8 cellular contexts compared by ENCODE assay signal in genomic region chr3:197520311-197521276, GRCh38. TPM values are rescaled to one million over a fixed set of nuclear protein-coding genes. Genes with fewer than 3 reads are reported as not detected.
DNase-seq lines count a peak whose midpoint lies in the region; ATAC-seq and TF ChIP-seq lines count a peak whose summit lies in the region.

No MANE protein-coding gene starts in this region.

- H3K4me3 Mint-ChIP-seq in WTC11 = peak overlapping the region; percentile 10; the same call in 1 of the 2 replicates
- H3K4me3 Mint-ChIP-seq in stimulated activated memory B cell treated with anti-CD40 and anti-IgM and Interleukin-4, amounts not matched to agents 10 μg/mL and 1 μg/mL and 100 μg/mL, for 72 hours = no peak overlapping the region
- no peak overlapping the region for H3K4me3 Mint-ChIP-seq in CD8-positive, alpha-beta T cell
- no peak overlapping the region for H3K4me3 Mint-ChIP-seq in activated CD4-positive, alpha-beta memory T cell treated with anti-CD3 and anti-CD28 coated beads for 36 hours

- H3K4me1 ChIP-seq in CD8-positive, alpha-beta T cell (ENCODE audit: insufficient read depth, low read length) = peaks cover 9% of the 10 kb centered on the region

- 0 out of 2 replicates have a peak, but pooled peaks cover 3% of the 10 kb centered on the region for H3K9me3 Mint-ChIP-seq in WTC11
- H3K9me3 Mint-ChIP-seq in stimulated activated memory B cell treated with anti-CD40 and anti-IgM and Interleukin-4, amounts not matched to agents 10 μg/mL and 1 μg/mL and 100 μg/mL, for 72 hours = no peaks in the 10 kb centered on the region
- no peaks in the 10 kb centered on the region for H3K9me3 Mint-ChIP-seq in CD8-positive, alpha-beta T cell
- H3K9me3 Mint-ChIP-seq in activated CD4-positive, alpha-beta memory T cell treated with anti-CD3 and anti-CD28 coated beads for 36 hours = no peaks in the 10 kb centered on the region

- H3K36me3 ChIP-seq in CD8-positive, alpha-beta T cell (ENCODE audit: insufficient read depth, low read length) = no peaks in the 10 kb centered on the region

- intact Hi-C loops in CD8-positive, alpha-beta T cell (cut with DNase I, micrococcal nuclease) = no loop called here
- intact Hi-C loops in activated CD4-positive, alpha-beta memory T cell treated with anti-CD3 and anti-CD28 coated beads for 36 hours (cut with micrococcal nuclease) = no loop called here

- H3K27me3 Mint-ChIP-seq in WTC11 (ENCODE audit: low read depth) = no peaks in the 10 kb centered on the region
- H3K27me3 Mint-ChIP-seq in stimulated activated memory B cell treated with anti-CD40 and anti-IgM and Interleukin-4, amounts not matched to agents 10 μg/mL and 1 μg/mL and 100 μg/mL, for 72 hours = no peaks in the 10 kb centered on the region
- H3K27me3 Mint-ChIP-seq in CD8-positive, alpha-beta T cell (ENCODE audit: low read depth) = no peaks in the 10 kb centered on the region
- H3K27me3 Mint-ChIP-seq in activated CD4-positive, alpha-beta memory T cell treated with anti-CD3 and anti-CD28 coated beads for 36 hours = no peaks in the 10 kb centered on the region

- peak overlapping the region; percentile 23; the same call in 1 of the 2 replicates for H3K27ac Mint-ChIP-seq in WTC11
- no peak overlapping the region for H3K27ac Mint-ChIP-seq in stimulated activated memory B cell treated with anti-CD40 and anti-IgM and Interleukin-4, amounts not matched to agents 10 μg/mL and 1 μg/mL and 100 μg/mL, for 72 hours
- no peak overlapping the region for H3K27ac Mint-ChIP-seq in CD8-positive, alpha-beta T cell
- no peak overlapping the region for H3K27ac Mint-ChIP-seq in activated CD4-positive, alpha-beta memory T cell treated with anti-CD3 and anti-CD28 coated beads for 36 hours

- H3K36me3 Mint-ChIP-seq in WTC11 = peaks cover 4% of the 10 kb centered on the region
- H3K36me3 Mint-ChIP-seq in stimulated activated memory B cell treated with anti-CD40 and anti-IgM and Interleukin-4, amounts not matched to agents 10 μg/mL and 1 μg/mL and 100 μg/mL, for 72 hours = peaks cover 32% of the 10 kb centered on the region
- H3K36me3 Mint-ChIP-seq in CD8-positive, alpha-beta T cell = peaks cover 60% of the 10 kb centered on the region
- H3K36me3 Mint-ChIP-seq in activated CD4-positive, alpha-beta memory T cell treated with anti-CD3 and anti-CD28 coated beads for 36 hours = peaks cover 34% of the 10 kb centered on the region

- H3K27me3 ChIP-seq in CD8-positive, alpha-beta T cell (ENCODE audit: insufficient read depth, low read length) = no peaks in the 10 kb centered on the region

- peaks cover 45% of the 10 kb centered on the region for H3K4me1 Mint-ChIP-seq in WTC11
- H3K4me1 Mint-ChIP-seq in stimulated activated memory B cell treated with anti-CD40 and anti-IgM and Interleukin-4, amounts not matched to agents 10 μg/mL and 1 μg/mL and 100 μg/mL, for 72 hours = peaks cover 16% of the 10 kb centered on the region
- H3K4me1 Mint-ChIP-seq in CD8-positive, alpha-beta T cell (ENCODE audit: low read depth) = peaks cover 9% of the 10 kb centered on the region
- peaks cover 12% of the 10 kb centered on the region for H3K4me1 Mint-ChIP-seq in activated CD4-positive, alpha-beta memory T cell treated with anti-CD3 and anti-CD28 coated beads for 36 hours (ENCODE audit: low read depth)

- no peak overlapping the region for H3K27ac ChIP-seq in CD8-positive, alpha-beta T cell (ENCODE audit: low read depth, low read length)

- ATAC-seq in WTC11 (peak; percentile 80), HG03139 (IDR thresholded peaks at IDR 0.05; ENCODE audit: unreplicated experiment) (no peak)
- peak; percentile 6 for ATAC-seq in stimulated activated memory B cell treated with anti-CD40 and anti-IgM and Interleukin-4, amounts not matched to agents 10 μg/mL and 1 μg/mL and 100 μg/mL, for 72 hours
- ATAC-seq in CD8-positive, alpha-beta T cell = no peak

- no peaks in the 10 kb centered on the region for H3K9me3 ChIP-seq in CD8-positive, alpha-beta T cell (ENCODE audit: low read length)

- POLR2A ChIA-PET in WTC11 (lab: Charles Lee) = interaction anchor here (0.6 to 1.2 kb wide), 3 partner anchors 10 to 337 kb away, joined by 3 to 6 read pairs (median 4); no protein-coding TSS in a partner anchor
- POLR2A ChIA-PET in CD8-positive, alpha-beta T cell (lab: Charles Lee) = no interaction called here
- POLR2A ChIA-PET in activated CD4-positive, alpha-beta memory T cell treated with anti-CD3 and anti-CD28 coated beads for 36 hours (lab: Charles Lee) = no interaction called here

- DNase-seq in NCI-H1417 (lab: John Stamatoyannopoulos, UW) = peak; percentile 62 to 85 (median 85)
- no peak for DNase-seq in NCI-H1417 treated with DMSO at 0.1 percent for 48 hours (lab: John Stamatoyannopoulos, UW)
- DNase-seq in WTC11 (ENCODE audit: low spot score) = peak; percentile 44
- DNase-seq in islet precursor cell = peak; percentile 97
- DNase-seq in CD8-positive, alpha-beta T cell = no peak
- no peak for DNase-seq in activated CD4-positive, alpha-beta memory T cell treated with anti-CD3 and anti-CD28 coated beads for 36 hours

- CTCF ChIA-PET in WTC11 (lab: Charles Lee) = interaction anchor here (0.7 to 1.4 kb wide), 14 partner anchors 9 to 578 kb away, joined by 3 to 10 read pairs (median 4); partner anchors contain the start of genes DLG1 and NCBP2
- CTCF ChIA-PET in CD8-positive, alpha-beta T cell (lab: Charles Lee) = interaction anchor here (1.1 kb wide), 1 partner anchor 11 kb away, joined by 7 read pairs; no protein-coding TSS in a partner anchor
- CTCF ChIA-PET in activated CD4-positive, alpha-beta memory T cell treated with anti-CD3 and anti-CD28 coated beads for 36 hours (lab: Charles Lee) = interaction anchor here (0.8 kb wide), 1 partner anchor 9 kb away, joined by 3 read pairs; no protein-coding TSS in a partner anchor

- no peak for TF ChIP-seq CTCF in WTC11 (IDR thresholded peaks at IDR 0.05)
- TF ChIP-seq CTCF in CD8-positive, alpha-beta T cell (IDR thresholded peaks at IDR 0.05) = no peak

- H3K4me3 ChIP-seq in CD8-positive, alpha-beta T cell (ENCODE audit: low read depth, low read length) = no peak overlapping the region

TF ChIP-seq in WTC11, 78 proteins besides CTCF, POLR2A, EP300 and RAD21 (continues in another document):
- TF ChIP-seq NR1H2 (CRISPR knock-in tag; IDR thresholded peaks at IDR 0.05) = no peak
- 0 out of 2 replicates have a peak, but pooled peaks have one; percentile 24 for TF ChIP-seq ETV6 (CRISPR knock-in tag; IDR thresholded peaks at IDR 0.05)
- no peak for TF ChIP-seq MXD4 (CRISPR knock-in tag; IDR thresholded peaks at IDR 0.05; ENCODE audit: borderline replicate concordance)
- 0 out of 2 replicates have a peak, but pooled peaks have one; percentile 18 for TF ChIP-seq HMGXB4 (CRISPR knock-in tag; IDR thresholded peaks at IDR 0.05)
- TF ChIP-seq ZNF532 (CRISPR knock-in tag; IDR thresholded peaks at IDR 0.05; ENCODE audit: borderline replicate concordance) = no peak
- TF ChIP-seq GABPB1 (CRISPR knock-in tag; IDR thresholded peaks at IDR 0.05) = peak; percentile 33; the same call in 1 of the 2 replicates
- no peak for TF ChIP-seq TCF7 (CRISPR knock-in tag; IDR thresholded peaks at IDR 0.05; ENCODE audit: low read depth)

RNA-seq across cellular contexts. Expression of gene BDH1, which starts 35.2 kb away (rescaled TPM):
- total RNA-seq in WTC11 (2021) = 26.8 to 32.5 TPM (median 29.9 TPM) in 3 replicates
- 10 to 100 TPM; 13.6 to 14.0 TPM for total RNA-seq in CD8-positive, alpha-beta T cell
- total RNA-seq in activated CD4-positive, alpha-beta memory T cell treated with anti-CD3 and anti-CD28 coated beads for 36 hours = 10 to 100 TPM; 86.6 to 90.5 TPM

Comparison
In these comparisons a context has a peak if more than half of its experiments do, and no peak if none do; other contexts are left out.
1. DNase-seq: peak in NCI-H1417 (3 of 3), WTC11 (single experiment) and islet precursor cell (single experiment); none in NCI-H1417 treated with DMSO at 0.1 percent for 48 hours (single experiment), CD8-positive, alpha-beta T cell (0 of 7) and activated CD4-positive, alpha-beta memory T cell treated with anti-CD3 and anti-CD28 coated beads for 36 hours (single experiment).
2. ATAC-seq: peak in WTC11 (single experiment) and stimulated activated memory B cell treated with anti-CD40 and anti-IgM and Interleukin-4, amounts not matched to agents 10 μg/mL and 1 μg/mL and 100 μg/mL, for 72 hours (single experiment); none in CD8-positive, alpha-beta T cell (single experiment) and HG03139 (single experiment).